9 cellular contexts compared by ENCODE assay signal in the genomic region with DNA sequence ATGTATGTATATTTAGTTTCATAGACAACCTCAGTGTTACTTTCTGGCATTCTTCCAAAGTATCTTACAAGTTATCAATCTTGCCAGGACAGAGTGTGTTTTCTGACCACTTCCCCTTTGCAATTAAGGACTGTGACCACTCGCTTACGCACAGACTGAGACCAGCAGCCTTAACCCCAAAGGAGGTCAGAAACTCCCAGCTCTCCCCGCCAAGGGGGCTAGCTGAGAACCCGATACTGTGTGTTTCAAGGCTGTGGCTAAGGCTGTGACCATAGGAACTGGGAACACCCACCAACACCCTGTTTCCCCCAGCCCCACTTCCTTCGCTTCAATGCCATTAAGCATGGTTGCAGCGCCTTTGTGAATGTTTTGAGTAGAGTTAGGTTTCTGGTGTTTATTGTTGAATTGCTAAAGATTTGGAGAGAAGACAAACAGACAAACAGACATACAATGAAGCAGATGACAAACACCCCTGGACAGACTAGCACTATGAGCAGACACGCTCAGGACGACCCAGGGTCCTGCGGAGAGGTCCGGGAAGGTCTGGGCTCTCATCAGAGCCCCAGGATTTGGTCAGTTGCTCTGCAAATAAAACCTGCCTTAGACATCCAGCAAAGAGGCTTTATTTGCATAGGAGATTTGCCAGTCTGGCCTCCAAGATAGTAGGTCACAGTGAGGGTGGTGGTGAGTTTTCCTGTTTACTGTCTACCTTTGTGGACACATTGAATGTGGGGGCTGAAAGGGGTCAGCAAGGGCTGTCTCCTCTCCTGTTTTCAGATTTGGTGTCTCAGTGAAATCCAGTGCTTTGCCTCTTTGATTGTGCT. TPM values are rescaled to one million over a fixed set of nuclear protein-coding genes. Genes with fewer than 3 reads are reported as not detected.
A peak's percentile ranks its signal among the peaks of the same experiment; 100 is the strongest.
DNase-seq lines count a peak whose midpoint lies in the region; ATAC-seq and TF ChIP-seq lines count a peak whose summit lies in the region.
"Had no signal": no experiment of that assay in that cellular context is flagged by ENCODE, and none has a peak within 500 bp of the region (broad histone marks: within the 10 kb centered on the region; RNA-seq: fewer than 3 reads in every experiment).

No MANE protein-coding gene starts in this region.

- intact Hi-C loops in Right ventricle myocardium superior (cut with DNase I) = no loop called here
- intact Hi-C loops in cardiac septum (cut with DNase I) = no loop called here

- H3K27me3 Mint-ChIP-seq in type B pancreatic cell = peaks cover 4% of the 10 kb centered on the region

- no peak overlapping the region for H3K27ac Mint-ChIP-seq in type B pancreatic cell

- in situ Hi-C loops in astrocyte of the cerebellum (cut with HindIII; ENCODE audit: low sequenced_read_pairs) = no loop called here

- H3K9me3 Mint-ChIP-seq in type B pancreatic cell = peaks cover 3% of the 10 kb centered on the region

- H3K4me3 ChIP-seq in astrocyte of the cerebellum (ENCODE audit: low read depth, low read length) = no peak overlapping the region

- TF ChIP-seq CTCF in astrocyte of the cerebellum (IDR thresholded peaks at IDR 0.05; ENCODE audit: low read depth, low read length, missing control alignments) (no peak), type B pancreatic cell (conservative IDR thresholded peaks at IDR 0.05) (no peak)

- no peak overlapping the region for H3K4me3 Mint-ChIP-seq in type B pancreatic cell

- no peaks in the 10 kb centered on the region for H3K36me3 Mint-ChIP-seq in type B pancreatic cell

- H3K4me1 Mint-ChIP-seq in type B pancreatic cell (ENCODE audit: unreplicated experiment) = peaks cover 11% of the 10 kb centered on the region

- ATAC-seq in Right ventricle myocardium superior (ENCODE audit: poor library complexity) (peak; percentile 22), HG03432 (IDR thresholded peaks at IDR 0.05; ENCODE audit: unreplicated experiment) (peak; percentile 96)

- DNase-seq in Right ventricle myocardium superior (no peak), cardiac septum (ENCODE audit: low spot score) (no peak), astrocyte of the cerebellum (ENCODE audit: low read depth) (peak; percentile 61), smooth muscle cell of the brain vasculature (ENCODE audit: low read depth, low spot score) (peak; percentile 21), AML-193 (lab: John Stamatoyannopoulos, UW) (no peak), DMS79 treated with DMSO at 0.1 percent for 48 hours (lab: John Stamatoyannopoulos, UW) (no peak), type B pancreatic cell (ENCODE audit: extremely low spot score, unreplicated experiment) (no peak)

RNA-seq across cellular contexts. Expression of gene TNFSF11, which starts 25.0 kb away (rescaled TPM):
- total RNA-seq in Right ventricle myocardium superior (not detected), cardiac septum (not detected), type B pancreatic cell (ENCODE audit: low replicate concordance) (0.50 and 0.65 TPM in 2 replicates)
- total RNA-seq: T-helper 1 cell treated with Interleukin-12 subunit alpha and Interleukin-12 subunit beta and Interleukin-4 antibody, amounts not matched to agents 30 ng/mL and 1 ng/mL, for 36 hours had no signal

Comparison
In these comparisons a context has a peak if more than half of its experiments do, and no peak if none do; other contexts are left out.
1. DNase-seq: peak in astrocyte of the cerebellum (single experiment) and smooth muscle cell of the brain vasculature (single experiment); none in Right ventricle myocardium superior (single experiment), cardiac septum (single experiment), AML-193 (0 of 2), DMS79 treated with DMSO at 0.1 percent for 48 hours (single experiment) and type B pancreatic cell (single experiment).